ENCODE assay signal across 26 cellular contexts in the genomic region with DNA sequence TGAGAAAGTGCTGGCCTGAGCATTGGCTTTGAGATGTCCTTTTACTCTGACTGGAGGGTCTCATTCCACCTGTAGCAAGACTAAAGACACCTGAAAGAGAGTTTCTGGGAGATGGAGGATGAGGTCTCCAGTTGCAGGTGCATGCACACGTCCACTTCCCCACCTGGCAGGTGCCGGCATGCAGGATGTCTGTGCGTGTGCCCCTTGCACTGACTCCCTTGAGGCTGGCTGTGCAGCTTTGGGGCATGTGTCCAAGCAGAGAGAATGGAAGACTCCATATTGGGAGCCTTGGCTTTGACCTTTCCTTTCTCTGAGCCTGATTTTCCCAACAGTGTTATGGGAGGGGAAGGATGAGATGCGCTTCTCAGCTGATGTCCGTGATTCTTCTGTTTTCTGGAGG. TPM values are rescaled to one million over a fixed set of nuclear protein-coding genes. Genes with fewer than 3 reads are reported as not detected.
"Had no signal": no experiment of that assay in that cellular context is flagged by ENCODE, and none has a peak within 500 bp of the region (broad histone marks: within the 10 kb centered on the region; RNA-seq: fewer than 3 reads in every experiment).

No MANE protein-coding gene starts in this region.

- H3K4me3 ChIP-seq: left lung, lower lobe of right lung, mucosa of descending colon, ovary, prostate gland, skin epidermis, tibial nerve, uterus had no signal

- H3K4me3 Mint-ChIP-seq: immature natural killer cell; naive thymus-derived CD4-positive, alpha-beta T cell; natural killer cell treated with Interleukin-12 subunit alpha and Interleukin-12 subunit beta and Interleukin-15 and Interleukin-18, amount 100 ng/mL, for 72 hours; neural crest cell; stimulated activated effector memory CD8-positive, alpha-beta T cell treated with anti-CD3 and anti-CD28 coated beads, Interleukin-12 subunit alpha, Interleukin-12 subunit beta, amount 100 ng/mL, for 72 hours; stimulated activated naive CD8-positive, alpha-beta T cell treated with anti-CD3 and anti-CD28 coated beads, Interleukin-15, Interleukin-2, amounts not matched to agents 100 ng/mL and 50 ng/mL, for 24 hours; type B pancreatic cell had no signal

- H3K27ac ChIP-seq: left lung, lower lobe of right lung, ovary, prostate gland, skin epidermis had no signal

- H3K4me1 ChIP-seq: lower lobe of right lung, prostate gland, uterus had no signal

- H3K36me3 ChIP-seq: left lung, lower lobe of right lung, ovary, prostate gland, tibial nerve, uterus had no signal

- H3K27me3 ChIP-seq: ovary, tibial nerve, uterus had no signal

- H3K9me3 ChIP-seq: left lung, lower lobe of right lung, mucosa of descending colon, ovary, prostate gland, tibial nerve, uterus had no signal

- H3K27ac Mint-ChIP-seq: immature natural killer cell; naive thymus-derived CD4-positive, alpha-beta T cell; natural killer cell treated with Interleukin-12 subunit alpha and Interleukin-12 subunit beta and Interleukin-15 and Interleukin-18, amount 100 ng/mL, for 72 hours; stimulated activated effector memory CD8-positive, alpha-beta T cell treated with anti-CD3 and anti-CD28 coated beads, Interleukin-12 subunit alpha, Interleukin-12 subunit beta, amount 100 ng/mL, for 72 hours; stimulated activated naive CD8-positive, alpha-beta T cell treated with anti-CD3 and anti-CD28 coated beads, Interleukin-15, Interleukin-2, amounts not matched to agents 100 ng/mL and 50 ng/mL, for 24 hours; type B pancreatic cell had no signal

- H3K36me3 Mint-ChIP-seq: immature natural killer cell; natural killer cell treated with Interleukin-12 subunit alpha and Interleukin-12 subunit beta and Interleukin-15 and Interleukin-18, amount 100 ng/mL, for 72 hours; stimulated activated effector memory CD8-positive, alpha-beta T cell treated with anti-CD3 and anti-CD28 coated beads, Interleukin-12 subunit alpha, Interleukin-12 subunit beta, amount 100 ng/mL, for 72 hours; type B pancreatic cell had no signal

- H3K9me3 Mint-ChIP-seq: immature natural killer cell; natural killer cell treated with Interleukin-12 subunit alpha and Interleukin-12 subunit beta and Interleukin-15 and Interleukin-18, amount 100 ng/mL, for 72 hours; neural crest cell; stimulated activated effector memory CD8-positive, alpha-beta T cell treated with anti-CD3 and anti-CD28 coated beads, Interleukin-12 subunit alpha, Interleukin-12 subunit beta, amount 100 ng/mL, for 72 hours; stimulated activated naive CD8-positive, alpha-beta T cell treated with anti-CD3 and anti-CD28 coated beads, Interleukin-15, Interleukin-2, amounts not matched to agents 100 ng/mL and 50 ng/mL, for 24 hours; type B pancreatic cell had no signal

- DNase-seq: hypothalamus; immature natural killer cell; kidney; left lung; lower lobe of right lung; mesendoderm; midbrain; mucosa of descending colon; naive thymus-derived CD4-positive, alpha-beta T cell; nucleus accumbens; posterior cingulate gyrus; retina; right cardiac atrium; stimulated activated CD4-positive, alpha-beta T cell treated with anti-CD3 and anti-CD28 coated beads, Interleukin-4, amount 100 ng/mL, for 24 hours; stimulated activated naive CD4-positive, alpha-beta T cell; substantia nigra; uterus had no signal

RNA-seq across cellular contexts. Expression of a gene that starts 44.0 kb away (rescaled TPM):
- total RNA-seq: natural killer cell treated with Interleukin-12 subunit alpha and Interleukin-12 subunit beta and Interleukin-15 and Interleukin-18, amount 100 ng/mL, for 72 hours had no signal
- polyA plus RNA-seq: immature natural killer cell had no signal
